8 cellular contexts compared by ENCODE assay signal in the genomic region with DNA sequence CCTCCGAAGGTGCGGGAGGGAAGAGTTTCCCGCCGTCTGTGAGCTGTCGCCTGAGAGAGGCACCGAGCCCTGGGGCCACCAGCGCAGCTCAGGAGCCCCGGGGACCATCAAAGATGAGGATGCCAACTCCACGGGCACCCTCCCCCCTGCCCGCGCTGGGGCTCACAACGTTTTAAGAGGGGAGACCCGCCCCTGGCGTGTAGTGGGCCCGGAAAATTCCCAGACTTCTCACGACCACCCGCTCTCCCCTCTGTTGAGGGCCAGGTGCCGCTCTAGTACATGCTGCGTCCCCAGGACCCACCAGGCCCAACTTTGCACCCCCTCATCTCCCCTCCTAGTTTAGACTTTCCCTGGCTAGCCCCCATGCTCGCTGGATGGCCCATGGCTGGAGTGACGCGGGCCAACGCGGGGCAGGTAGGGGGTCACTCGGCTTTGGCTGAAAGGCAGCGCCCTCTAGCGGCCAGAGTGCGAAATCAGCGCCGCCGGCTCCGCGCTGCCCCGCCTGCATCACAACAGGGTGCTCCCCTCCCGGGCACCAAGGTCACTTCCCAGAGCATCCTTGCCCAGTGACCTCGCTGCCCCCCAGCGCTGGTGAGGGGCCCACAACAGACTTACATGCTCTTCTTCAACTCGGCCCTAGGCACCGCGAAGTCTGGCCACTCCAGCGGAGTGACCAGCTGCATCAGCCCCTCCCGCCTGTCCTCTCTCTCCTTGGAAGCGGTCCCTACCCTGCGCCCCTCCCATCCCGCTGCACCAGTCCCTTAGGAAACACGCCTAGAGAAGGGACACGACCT. TPM values are rescaled to one million over a fixed set of nuclear protein-coding genes. Genes with fewer than 3 reads are reported as not detected.
A peak's percentile ranks its signal among the peaks of the same experiment; 100 is the strongest.
DNase-seq lines count a peak whose midpoint lies in the region; FAIRE-seq and TF ChIP-seq lines count a peak whose summit lies in the region.

No MANE protein-coding gene starts in this region.

- H3K36me3 ChIP-seq in HUES6 (ENCODE audit: control insufficient read depth, insufficient read depth, low read length) = no peaks in the 10 kb centered on the region
- no peaks in the 10 kb centered on the region for H3K36me3 ChIP-seq in ovary
- no peaks in the 10 kb centered on the region for H3K36me3 ChIP-seq in thymus (ENCODE audit: control insufficient read depth, insufficient read depth)

- CTCF ChIA-PET in AG04449 (lab: Yijun Ruan, JAX) = interaction anchor here (0.7 to 4.8 kb wide), 27 partner anchors 8 to 128 kb away, joined by 3 to 53 read pairs (median 6); a partner anchor contains a TSS
- CTCF ChIA-PET in activated naive CD4-positive, alpha-beta T cell treated with anti-CD3 and anti-CD28 coated beads for 36 hours (lab: Charles Lee) = interaction anchor here (0.7 to 2.6 kb wide), 22 partner anchors 9 to 128 kb away, joined by 3 to 26 read pairs (median 4); a partner anchor contains a TSS

- H3K4me1 Mint-ChIP-seq in activated naive CD4-positive, alpha-beta T cell treated with anti-CD3 and anti-CD28 coated beads for 36 hours (ENCODE audit: low read depth) = peaks cover 11% of the 10 kb centered on the region

- POLR2A ChIA-PET in AG04449 (lab: Yijun Ruan, JAX) = interaction anchor here (0.7 to 1.2 kb wide), 2 partner anchors 13 to 125 kb away, joined by 3 read pairs; a partner anchor contains a TSS

- H3K9me3 Mint-ChIP-seq in activated naive CD4-positive, alpha-beta T cell treated with anti-CD3 and anti-CD28 coated beads for 36 hours = no peaks in the 10 kb centered on the region

- H3K27ac Mint-ChIP-seq in activated naive CD4-positive, alpha-beta T cell treated with anti-CD3 and anti-CD28 coated beads for 36 hours = no peak overlapping the region

- H3K9ac ChIP-seq in HUES6 (ENCODE audit: low read length) = no peak overlapping the region

- no peak for TF ChIP-seq EP300 in ovary (IDR thresholded peaks at IDR 0.05)

- H3K27ac ChIP-seq in HUES6 (ENCODE audit: low read depth, low read length) (no peak overlapping the region), ovary (no peak overlapping the region), thymus (ENCODE audit: low read depth) (no peak overlapping the region)

- H3K9me3 ChIP-seq in HUES6 (ENCODE audit: control insufficient read depth, insufficient read depth, low read depth, low read length) (no peaks in the 10 kb centered on the region), ovary (no peaks in the 10 kb centered on the region), thymus (ENCODE audit: control insufficient read depth) (no peaks in the 10 kb centered on the region)

- H3K36me3 Mint-ChIP-seq in activated naive CD4-positive, alpha-beta T cell treated with anti-CD3 and anti-CD28 coated beads for 36 hours (ENCODE audit: low read depth) = no peaks in the 10 kb centered on the region

- FAIRE-seq in GM18507 (lab: Jason Lieb, UNC) = peak; percentile 67

- H3K4me1 ChIP-seq in HUES6 (ENCODE audit: control insufficient read depth, insufficient read depth, low read length) (peaks cover 14% of the 10 kb centered on the region; the same call in 1 of the 2 replicates), ovary (ENCODE audit: insufficient read depth) (peaks cover 3% of the 10 kb centered on the region), thymus (ENCODE audit: control insufficient read depth, insufficient read depth, low read length) (no peaks in the 10 kb centered on the region)

- 9 to 11% (median 11%) methylated on average over 41 to 47 of the region's 47 CpGs for WGBS in ovary, 3 donors
- 16% methylated on average over 47 of the region's 47 CpGs for WGBS in thymus

- H3K4me3 Mint-ChIP-seq in activated naive CD4-positive, alpha-beta T cell treated with anti-CD3 and anti-CD28 coated beads for 36 hours = peak overlapping the region; percentile 54

- DNase-seq in AG04449 (ENCODE audit: low read depth, low spot score) = no peak
- DNase-seq in GM18507 (ENCODE audit: extremely low spot score, insufficient read length, low read depth) = peak; percentile 56
- peak; percentile 70 for DNase-seq in SK-N-DZ (ENCODE audit: low spot score)
- DNase-seq in activated naive CD4-positive, alpha-beta T cell treated with anti-CD3 and anti-CD28 coated beads for 36 hours = peak; percentile 73
- DNase-seq in head of caudate nucleus = peak; percentile 37 to 89 (median 76)
- peak; percentile 41 to 79 (median 67) for DNase-seq in ovary

- H3K4me3 ChIP-seq in AG04449 (ENCODE audit: low read depth, low read length) (peak overlapping the region; percentile 55), HUES6 (ENCODE audit: low read depth, low read length) (peak overlapping the region; percentile 55), ovary (peak overlapping the region; percentile 31), thymus (ENCODE audit: low read length) (peak overlapping the region; percentile 16)

- H3K27me3 ChIP-seq in HUES6 (ENCODE audit: control insufficient read depth, insufficient read depth, low read length) = peaks cover 20% of the 10 kb centered on the region
- no peaks in the 10 kb centered on the region for H3K27me3 ChIP-seq in ovary
- no peaks in the 10 kb centered on the region for H3K27me3 ChIP-seq in thymus (ENCODE audit: control insufficient read depth, insufficient read depth)

- intact Hi-C loops in activated naive CD4-positive, alpha-beta T cell treated with anti-CD3 and anti-CD28 coated beads for 36 hours (cut with micrococcal nuclease) = loop anchor here (10.0 kb wide), 1 partner anchor 126 kb away; no protein-coding TSS in a partner anchor
- intact Hi-C loops in head of caudate nucleus (cut with DNase I) = no loop called here
- intact Hi-C loops in ovary (cut with DNase I) = no loop called here

- peak; percentile 90 for TF ChIP-seq CTCF in AG04449 (IDR thresholded peaks at IDR 0.05; ENCODE audit: insufficient read depth, low read length, missing control alignments)
- peak; percentile 63 to 72 (median 63) for TF ChIP-seq CTCF in ovary (IDR thresholded peaks at IDR 0.05)

- H3K27me3 Mint-ChIP-seq in activated naive CD4-positive, alpha-beta T cell treated with anti-CD3 and anti-CD28 coated beads for 36 hours (ENCODE audit: low read depth) = peaks cover 17% of the 10 kb centered on the region

- no peak for TF ChIP-seq POLR2A in ovary (IDR thresholded peaks at IDR 0.05)

RNA-seq across cellular contexts. Expression of a gene that starts 1.8 kb away (rescaled TPM):
- polyA plus RNA-seq in SK-N-DZ (2014; cell fraction: cytosol; rRNA removed) = not detected in 2 replicates
- not detected in 2 replicates for polyA plus RNA-seq in SK-N-DZ (2014; cell fraction: nucleus; rRNA removed)
- not detected for total RNA-seq in activated naive CD4-positive, alpha-beta T cell treated with anti-CD3 and anti-CD28 coated beads for 36 hours
- under 1 TPM in 3 of 7 donors, not detected in 4; 0.15 to 0.25 (median 0.20) TPM for total RNA-seq in ovary
- polyA plus RNA-seq in ovary (1 to 10 TPM in 1 of 2 donors, under 1 TPM in 1; 0.10 to 1.9 TPM), thymus (0.25 TPM)

RNA-seq across cellular contexts. Expression of a gene that starts 13.9 kb away (rescaled TPM):
- 0.51 and 1.5 TPM in 2 replicates for polyA plus RNA-seq in SK-N-DZ (2014; cell fraction: cytosol; rRNA removed)
- 0.33 and 1.3 TPM in 2 replicates for polyA plus RNA-seq in SK-N-DZ (2014; cell fraction: nucleus; rRNA removed)
- total RNA-seq in activated naive CD4-positive, alpha-beta T cell treated with anti-CD3 and anti-CD28 coated beads for 36 hours = not detected
- total RNA-seq in ovary = 1 to 10 TPM in 1 of 7 donors, under 1 TPM in 4, not detected in 2; 0.36 to 2.0 (median 0.83) TPM
- polyA plus RNA-seq in ovary (10 to 100 TPM in 1 of 2 donors, under 1 TPM in 1; 0.21 to 13.4 TPM), thymus (1.5 TPM)
